ENCODE assay signal across 15 cellular contexts in the genomic region with DNA sequence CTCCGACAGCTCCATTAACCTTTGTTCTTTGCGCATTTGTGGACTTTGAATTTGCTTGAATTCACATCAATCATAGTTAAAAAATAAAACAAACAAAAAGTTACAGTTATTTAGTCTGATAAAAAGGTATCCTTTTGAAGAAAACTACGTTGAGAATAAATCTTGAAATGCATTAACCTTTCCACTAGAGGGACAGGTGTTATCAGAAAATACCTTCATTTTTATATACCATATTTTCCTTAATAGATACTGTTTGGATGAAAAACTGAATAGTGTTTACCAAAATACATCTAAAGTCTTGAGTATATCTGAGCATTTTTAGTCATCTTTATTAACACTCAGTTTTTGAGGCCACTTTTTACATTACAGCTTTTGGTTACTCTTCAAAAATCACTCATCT.
DNase-seq lines count a peak whose midpoint lies in the region; ATAC-seq and TF ChIP-seq lines count a peak whose summit lies in the region.
"Had no signal": no experiment of that assay in that cellular context is flagged by ENCODE, and none has a peak within 500 bp of the region (broad histone marks: within the 10 kb centered on the region; RNA-seq: fewer than 3 reads in every experiment).

No MANE protein-coding gene starts in this region.

- no peak overlapping the region for H4K12ac ChIP-seq in trophoblast cell (ENCODE audit: low read depth, low read length)

- H3K4me3 ChIP-seq in DOHH2 (ENCODE audit: low read length) (no peak overlapping the region), RWPE2 (ENCODE audit: severe bottlenecking) (no peak overlapping the region), neural progenitor cell (no peak overlapping the region), trophoblast cell (ENCODE audit: low read depth, low read length) (no peak overlapping the region)
- H3K4me3 ChIP-seq: BLaER1 treated with 17β-estradiol and CSF1 and Interleukin-3, amounts not matched to agents 10 nM and 100 nM; GM23248 had no signal

- DNase-seq in RWPE2 (ENCODE audit: low spot score) = no peak
- no peak for DNase-seq in neural progenitor cell (ENCODE audit: low spot score)
- no peak for DNase-seq in NK-92 treated with Interleukin-12 subunit alpha and Interleukin-12 subunit beta, amount 100 ng/mL, for 24 hours (lab: John Stamatoyannopoulos, UW)
- DNase-seq in T-helper 1 cell = no peak
- DNase-seq in mucosa of gallbladder (ENCODE audit: low spot score) = no peak
- DNase-seq in trophoblast cell = no peak
- DNase-seq: DMS153, GM23248, MV-4-11, NCI-H1417 treated with DMSO at 0.1 percent for 48 hours, NCI-H2029 treated with DMSO at 0.1 percent for 48 hours, NCI-H524 had no signal

- no peak for TF ChIP-seq EP300 in Ishikawa (IDR thresholded peaks at IDR 0.05; ENCODE audit: borderline replicate concordance)

- no peak overlapping the region for H4K8ac ChIP-seq in trophoblast cell (ENCODE audit: low read depth, low read length)

- no peaks in the 10 kb centered on the region for H3K27me3 ChIP-seq in DOHH2 (ENCODE audit: control insufficient read depth, low read length)
- no peaks in the 10 kb centered on the region for H3K27me3 ChIP-seq in RWPE2 (ENCODE audit: insufficient read depth, poor library complexity, severe bottlenecking)
- no peaks in the 10 kb centered on the region for H3K27me3 ChIP-seq in neural progenitor cell
- H3K27me3 ChIP-seq in trophoblast cell (ENCODE audit: insufficient read depth, low read length) = no peaks in the 10 kb centered on the region
- H3K27me3 ChIP-seq: BLaER1 treated with 17β-estradiol and CSF1 and Interleukin-3, amounts not matched to agents 10 nM and 100 nM had no signal

- H3K4me2 ChIP-seq in DOHH2 (ENCODE audit: low read length) (no peak overlapping the region), neural progenitor cell (no peak overlapping the region), trophoblast cell (ENCODE audit: low read length) (no peak overlapping the region)
- H3K4me2 ChIP-seq: BLaER1 treated with 17β-estradiol and CSF1 and Interleukin-3, amounts not matched to agents 10 nM and 100 nM had no signal

- WGBS in trophoblast cell (ENCODE audit: extremely low coverage, insufficient coverage, insufficient read length) = no CpG with 5 or more reads among the region's 3 CpGs

- H4K20me1 ChIP-seq in DOHH2 (ENCODE audit: control insufficient read depth, insufficient read depth, low read depth, low read length) (no peaks in the 10 kb centered on the region), neural progenitor cell (ENCODE audit: low read depth) (no peaks in the 10 kb centered on the region)
- H4K20me1 ChIP-seq: BLaER1 treated with 17β-estradiol and CSF1 and Interleukin-3, amounts not matched to agents 10 nM and 100 nM had no signal

- H4K91ac ChIP-seq in trophoblast cell (ENCODE audit: low read depth, low read length) = no peak overlapping the region

- H3K36me3 ChIP-seq in DOHH2 (ENCODE audit: control insufficient read depth, low read length) = no peaks in the 10 kb centered on the region
- H3K36me3 ChIP-seq in RWPE2 (ENCODE audit: low read depth) = no peaks in the 10 kb centered on the region
- H3K36me3 ChIP-seq in neural progenitor cell = no peaks in the 10 kb centered on the region
- H3K36me3 ChIP-seq in trophoblast cell (ENCODE audit: control insufficient read depth in 1 of 2, insufficient read depth in 2 of 2, low read length in 2 of 2) = no peaks in the 10 kb centered on the region
- H3K36me3 ChIP-seq: BLaER1 treated with 17β-estradiol and CSF1 and Interleukin-3, amounts not matched to agents 10 nM and 100 nM had no signal

- no peak overlapping the region for H2AK5ac ChIP-seq in trophoblast cell (ENCODE audit: low read length)

- H3F3A ChIP-seq in DOHH2 (ENCODE audit: control insufficient read depth, insufficient read depth) = no peaks in the 10 kb centered on the region
- no peaks in the 10 kb centered on the region for H3F3A ChIP-seq in neural progenitor cell (ENCODE audit: low read depth)

- H3K36me3 Mint-ChIP-seq in neural progenitor cell = no peaks in the 10 kb centered on the region

- H3K79me1 ChIP-seq in trophoblast cell (ENCODE audit: low read length) = no peaks in the 10 kb centered on the region

- H3K9me2 ChIP-seq in DOHH2 (replicated peaks; ENCODE audit: control insufficient read depth, low read length) = no peaks in the 10 kb centered on the region

- H3K4me3 Mint-ChIP-seq in neural progenitor cell = no peak overlapping the region

- H2AFZ ChIP-seq in neural progenitor cell (replicated peaks) (no peak overlapping the region), trophoblast cell (ENCODE audit: insufficient read depth, low read length, poor library complexity) (no peak overlapping the region)
- H2AFZ ChIP-seq: GM23248 had no signal

- H3K4me1 ChIP-seq in DOHH2 (ENCODE audit: control insufficient read depth, low read length) (no peaks in the 10 kb centered on the region), RWPE2 (ENCODE audit: insufficient read depth, poor library complexity, severe bottlenecking) (no peaks in the 10 kb centered on the region), neural progenitor cell (no peaks in the 10 kb centered on the region), trophoblast cell (ENCODE audit: control insufficient read depth in 1 of 2, insufficient read depth in 2 of 2, low read length in 2 of 2) (no peaks in the 10 kb centered on the region)
- H3K4me1 ChIP-seq: BLaER1 treated with 17β-estradiol and CSF1 and Interleukin-3, amounts not matched to agents 10 nM and 100 nM had no signal

- no peak overlapping the region for H3K18ac ChIP-seq in trophoblast cell (ENCODE audit: low read length)

- H2BK12ac ChIP-seq in trophoblast cell (ENCODE audit: low read length) = no peak overlapping the region

- H3K27ac Mint-ChIP-seq in neural progenitor cell = no peak overlapping the region

- H3K79me2 ChIP-seq in DOHH2 (ENCODE audit: control insufficient read depth, low read length) = no peaks in the 10 kb centered on the region
- no peaks in the 10 kb centered on the region for H3K79me2 ChIP-seq in neural progenitor cell (ENCODE audit: low read depth)
- no peaks in the 10 kb centered on the region for H3K79me2 ChIP-seq in trophoblast cell (ENCODE audit: control insufficient read depth, insufficient read depth, low read length, poor library complexity)

- no peaks in the 10 kb centered on the region for H3K9me3 Mint-ChIP-seq in neural progenitor cell

- H3K27ac ChIP-seq in DOHH2 (ENCODE audit: low read depth, low read length) = no peak overlapping the region
- H3K27ac ChIP-seq in RWPE2 (ENCODE audit: poor library complexity, severe bottlenecking) = no peak overlapping the region
- H3K27ac ChIP-seq in neural progenitor cell = no peak overlapping the region
- H3K27ac ChIP-seq in trophoblast cell (ENCODE audit: low read depth, low read length) = no peak overlapping the region
- H3K27ac ChIP-seq: BLaER1 treated with 17β-estradiol and CSF1 and Interleukin-3, amounts not matched to agents 10 nM and 100 nM; GM23248 had no signal

- H3K23ac ChIP-seq in trophoblast cell (ENCODE audit: low read length) = no peak overlapping the region

- H3K9me3 ChIP-seq in DOHH2 (ENCODE audit: control insufficient read depth, insufficient read depth, low read length) (no peaks in the 10 kb centered on the region), RWPE2 (ENCODE audit: severe bottlenecking) (no peaks in the 10 kb centered on the region), neural progenitor cell (ENCODE audit: low read depth) (no peaks in the 10 kb centered on the region), trophoblast cell (ENCODE audit: insufficient read depth, low read depth, low read length) (no peaks in the 10 kb centered on the region)
- H3K9me3 ChIP-seq: BLaER1 treated with 17β-estradiol and CSF1 and Interleukin-3, amounts not matched to agents 10 nM and 100 nM had no signal

- no peaks in the 10 kb centered on the region for H3K27me3 Mint-ChIP-seq in neural progenitor cell (ENCODE audit: insufficient read depth, low read depth)

- peak; percentile 25 for TF ChIP-seq CTCF in DOHH2 (IDR thresholded peaks at IDR 0.05; ENCODE audit: low read depth, low read length, poor library complexity, severe bottlenecking)
- TF ChIP-seq CTCF in RWPE2 (IDR thresholded peaks at IDR 0.05; ENCODE audit: poor library complexity, severe bottlenecking) = peak; percentile 24
- TF ChIP-seq CTCF in neural progenitor cell (IDR thresholded peaks at IDR 0.05) = peak; percentile 31

- TF ChIP-seq RAD21 in Ishikawa (IDR thresholded peaks at IDR 0.05; ENCODE audit: low read depth) = peak; percentile 9; the same call in 1 of the 2 replicates

- H3K9ac ChIP-seq in neural progenitor cell = no peak overlapping the region
- H3K9ac ChIP-seq in trophoblast cell (ENCODE audit: low read length) = no peak overlapping the region
- H3K9ac ChIP-seq: BLaER1 treated with 17β-estradiol and CSF1 and Interleukin-3, amounts not matched to agents 10 nM and 100 nM; GM23248 had no signal

- no peak overlapping the region for H3K14ac ChIP-seq in trophoblast cell (ENCODE audit: low read length)

- H2BK5ac ChIP-seq in trophoblast cell (ENCODE audit: low read depth, low read length, poor library complexity) = no peak overlapping the region

- no peaks in the 10 kb centered on the region for H3K4me1 Mint-ChIP-seq in neural progenitor cell

- H3K4ac ChIP-seq in trophoblast cell (ENCODE audit: low read depth, low read length) = no peak overlapping the region

- no peak overlapping the region for H2BK120ac ChIP-seq in trophoblast cell (ENCODE audit: insufficient read depth, low read length, poor library complexity)

- ATAC-seq in RWPE2 (ENCODE audit: low read depth) = no peak

TF ChIP-seq in Ishikawa, 13 proteins besides CTCF, POLR2A, EP300 and RAD21 (continues in another document):
- TF ChIP-seq EGR1 (IDR thresholded peaks at IDR 0.05) = no peak
- no peak for TF ChIP-seq TCF12 (IDR thresholded peaks at IDR 0.05; ENCODE audit: low read depth)
